In genomic region chr5:181173420-181174342, GRCh38 we compare ENCODE assay signal across 8 cellular contexts. TPM values are rescaled to one million over a fixed set of nuclear protein-coding genes. Genes with fewer than 3 reads are reported as not detected.
DNase-seq lines count a peak whose midpoint lies in the region; ATAC-seq and TF ChIP-seq lines count a peak whose summit lies in the region.

No MANE protein-coding gene starts in this region.

- peak overlapping the region; percentile 73 for H2AFZ ChIP-seq in SK-N-SH (ENCODE audit: low read depth)

- DNase-seq in GM12864 (ENCODE audit: low read depth) (no peak), SK-N-SH (peak; percentile 59), psoas muscle (peak in 1 of 2 donors; percentile 37), hippocampal formation (lab: John Stamatoyannopoulos, UW) (no peak)

- H3K27ac Mint-ChIP-seq in dendritic cell treated with granulocyte-macrophage colony-stimulating factor and Interleukin-4, amounts not matched to agents 40 ng/mL and 50 ng/mL, for 4 days: peak overlapping the region; percentile 3

- intact Hi-C loops in dendritic cell treated with granulocyte-macrophage colony-stimulating factor and Interleukin-4, amounts not matched to agents 40 ng/mL and 50 ng/mL, for 4 days (cut with micrococcal nuclease): loop anchor here (5.0 kb wide), 1 partner anchor 34 kb away; the partner anchor contains the start of gene TRIM7
- intact Hi-C loops in psoas muscle (cut with DNase I): no loop called here

- no peaks in the 10 kb centered on the region for H3K9me2 ChIP-seq in SK-N-SH

- no peaks in the 10 kb centered on the region for H3K79me2 ChIP-seq in SK-N-SH (ENCODE audit: insufficient read depth)

- H3K27ac ChIP-seq in SK-N-SH (ENCODE audit: low read depth in 2 of 2, low read length in 1 of 2): no peak overlapping the region
- no peak overlapping the region for H3K27ac ChIP-seq in psoas muscle

- peaks cover 82% of the 10 kb centered on the region for H3K27me3 Mint-ChIP-seq in dendritic cell treated with granulocyte-macrophage colony-stimulating factor and Interleukin-4, amounts not matched to agents 40 ng/mL and 50 ng/mL, for 4 days

- H3K9ac ChIP-seq in SK-N-SH: no peak overlapping the region

- H3F3A ChIP-seq in SK-N-SH (replicated peaks; ENCODE audit: insufficient read depth): no peaks in the 10 kb centered on the region

- H3K9me3 Mint-ChIP-seq in dendritic cell treated with granulocyte-macrophage colony-stimulating factor and Interleukin-4, amounts not matched to agents 40 ng/mL and 50 ng/mL, for 4 days: no peaks in the 10 kb centered on the region

- peak overlapping the region; percentile 65 for H3K4me3 Mint-ChIP-seq in dendritic cell treated with granulocyte-macrophage colony-stimulating factor and Interleukin-4, amounts not matched to agents 40 ng/mL and 50 ng/mL, for 4 days

- POLR2A ChIA-PET in SK-N-SH (lab: Yijun Ruan, JAX): interaction anchor here (1.0 to 1.8 kb wide), 3 partner anchors 11 to 50 kb away, joined by 3 to 4 read pairs (median 3); partner anchors contain the start of gene TRIM41

- no peak for TF ChIP-seq EP300 in SK-N-SH (IDR thresholded peaks at IDR 0.05; ENCODE audit: borderline replicate concordance in 1 of 2, low read depth in 1 of 2, low read length in 1 of 2)

- H3K4me3 ChIP-seq in GM12864 (ENCODE audit: low read depth, low read length) (peak overlapping the region; percentile 51), SK-N-SH (ENCODE audit: low read depth in 2 of 2, low read length in 1 of 2) (peak overlapping the region; percentile 39 to 44), psoas muscle (peak overlapping the region; percentile 5)

- peak overlapping the region; percentile 44 for H3K4me2 ChIP-seq in SK-N-SH

- H4K20me1 ChIP-seq in SK-N-SH (ENCODE audit: insufficient read depth): no peaks in the 10 kb centered on the region

- peaks cover 31% of the 10 kb centered on the region for H3K4me1 Mint-ChIP-seq in dendritic cell treated with granulocyte-macrophage colony-stimulating factor and Interleukin-4, amounts not matched to agents 40 ng/mL and 50 ng/mL, for 4 days (ENCODE audit: low read depth)

- TF ChIP-seq CTCF in GM12864 (IDR thresholded peaks at IDR 0.05; ENCODE audit: low read depth, low read length, missing control alignments): no peak
- TF ChIP-seq CTCF in SK-N-SH (IDR thresholded peaks at IDR 0.05): no peak
- no peak for TF ChIP-seq CTCF in psoas muscle (IDR thresholded peaks at IDR 0.05)

- WGBS in SK-N-SH (ENCODE audit: low lambda C conversion rate): 7% methylated on average over 49 of the region's 50 CpGs
- 3 to 8% (median 5%) methylated on average over 50 of the region's 50 CpGs for WGBS in psoas muscle, 3 donors

- no peak for TF ChIP-seq RAD21 in SK-N-SH (IDR thresholded peaks at IDR 0.05; ENCODE audit: low read length)

- H3K9me3 ChIP-seq in SK-N-SH: no peaks in the 10 kb centered on the region
- no peaks in the 10 kb centered on the region for H3K9me3 ChIP-seq in psoas muscle

- ATAC-seq in HG02678 (IDR thresholded peaks at IDR 0.05; ENCODE audit: unreplicated experiment) (peak; percentile 58), psoas muscle (peak in 3 of 4 donors; percentile 33 to 48 (median 47)), HG03097 (IDR thresholded peaks at IDR 0.05; ENCODE audit: low FRiP score, unreplicated experiment) (no peak), GM19324 (IDR thresholded peaks at IDR 0.05; ENCODE audit: low FRiP score, unreplicated experiment) (no peak)

- H3K27me3 ChIP-seq in SK-N-SH (ENCODE audit: insufficient read depth) (no peaks in the 10 kb centered on the region), psoas muscle (ENCODE audit: insufficient read depth in 3 of 3, low read length in 2 of 3) (peaks cover 0 to 81% (median 30%) of the 10 kb centered on the region in 3 donors)

- CTCF ChIA-PET in SK-N-SH (lab: Yijun Ruan, JAX): interaction anchor here (0.9 to 3.3 kb wide), 10 partner anchors 9 to 389 kb away, joined by 3 to 25 read pairs (median 5); no protein-coding TSS in a partner anchor

- no peaks in the 10 kb centered on the region; a peak in 1 of 4 replicates for H3K4me1 ChIP-seq in SK-N-SH (ENCODE audit: control insufficient read depth in 1 of 2, insufficient read depth in 2 of 2, low read depth in 1 of 2, low read length in 1 of 2)
- H3K4me1 ChIP-seq in psoas muscle: no peaks in the 10 kb centered on the region

- H3K36me3 ChIP-seq in SK-N-SH (replicated peaks in 1 of 2; ENCODE audit: control insufficient read depth in 1 of 2, insufficient read depth in 2 of 2, low read length in 1 of 2) (no peaks in the 10 kb centered on the region), psoas muscle (ENCODE audit: insufficient read depth in 1 of 2, low read depth in 1 of 2) (no peaks in the 10 kb centered on the region)

- H3K36me3 Mint-ChIP-seq in dendritic cell treated with granulocyte-macrophage colony-stimulating factor and Interleukin-4, amounts not matched to agents 40 ng/mL and 50 ng/mL, for 4 days (ENCODE audit: low read depth): no peaks in the 10 kb centered on the region

TF ChIP-seq in SK-N-SH, 30 proteins besides CTCF, POLR2A, EP300 and RAD21:
- TF ChIP-seq ZBTB33 (IDR thresholded peaks at IDR 0.05; ENCODE audit: borderline replicate concordance, low read depth): 0 out of 2 replicates have a peak, but pooled peaks have one; percentile 1
- TF ChIP-seq TEAD4 (IDR thresholded peaks at IDR 0.05; ENCODE audit: borderline replicate concordance, insufficient read depth): peak; percentile 61; the same call in 1 of the 2 replicates
- no peak for TF ChIP-seq MEF2A (IDR thresholded peaks at IDR 0.05; ENCODE audit: borderline replicate concordance, low read depth)
- no peak for TF ChIP-seq GATA2 (CRISPR knock-in tag; IDR thresholded peaks at IDR 0.05)
- TF ChIP-seq FOSL2 (IDR thresholded peaks at IDR 0.05; ENCODE audit: borderline replicate concordance, low read depth): peak; percentile 14; the same call in 1 of the 2 replicates
- peak; percentile 29; the same call in 1 of the 2 replicates for TF ChIP-seq TCF12 (IDR thresholded peaks at IDR 0.05)

RNA-seq across cellular contexts. Expression of gene OR2V2, which starts 26.3 kb away (rescaled TPM):
- not detected in 2 replicates for polyA plus RNA-seq in SK-N-SH (2012; rRNA removed)
- polyA plus RNA-seq in SK-N-SH (2012; cell fraction: cytosol; rRNA removed): not detected in 2 replicates
- polyA plus RNA-seq in SK-N-SH (2012; cell fraction: nucleus; rRNA removed): not detected in 2 replicates
- not detected for total RNA-seq in psoas muscle
- not detected for polyA plus RNA-seq in psoas muscle

RNA-seq across cellular contexts. Expression of gene TRIM7, which starts 31.3 kb away (rescaled TPM):
- 2.0 and 3.5 TPM in 2 replicates for polyA plus RNA-seq in SK-N-SH (2012; rRNA removed)
- 2.8 and 2.9 TPM in 2 replicates for polyA plus RNA-seq in SK-N-SH (2012; cell fraction: cytosol; rRNA removed)
- 2.4 and 3.9 TPM in 2 replicates for polyA plus RNA-seq in SK-N-SH (2012; cell fraction: nucleus; rRNA removed)
- 10 to 100 TPM; 18.5 to 42.6 (median 32.4) TPM for total RNA-seq in psoas muscle
- 10 to 100 TPM; 10.4 to 37.7 (median 21.2) TPM for polyA plus RNA-seq in psoas muscle

RNA-seq across cellular contexts. Expression of gene OR2V1, which starts 42.7 kb away (rescaled TPM):
- polyA plus RNA-seq in SK-N-SH (2012; rRNA removed) (not detected in 2 replicates), psoas muscle (not detected)
- polyA plus RNA-seq in SK-N-SH (2012; cell fraction: cytosol; rRNA removed): not detected in 2 replicates
- not detected in 2 replicates for polyA plus RNA-seq in SK-N-SH (2012; cell fraction: nucleus; rRNA removed)
- not detected for total RNA-seq in psoas muscle

RNA-seq across cellular contexts. Expression of gene TRIM41, which starts 49.4 kb away (rescaled TPM):
- polyA plus RNA-seq in SK-N-SH (2012; rRNA removed) (35.3 and 35.9 TPM in 2 replicates), psoas muscle (10 to 100 TPM; 12.5 to 44.0 (median 17.4) TPM)
- 17.4 and 20.2 TPM in 2 replicates for polyA plus RNA-seq in SK-N-SH (2012; cell fraction: cytosol; rRNA removed)
- polyA plus RNA-seq in SK-N-SH (2012; cell fraction: nucleus; rRNA removed): 123 and 125 TPM in 2 replicates
- 10 to 100 TPM; 26.6 to 33.6 (median 31.5) TPM for total RNA-seq in psoas muscle

Comparison
In these comparisons a context has a peak if more than half of its experiments do, and no peak if none do; other contexts are left out.
1. ATAC-seq: peak in HG02678 (single experiment) and psoas muscle (3 of 4); none in HG03097 (single experiment) and GM19324 (single experiment).
2. Peak in every context shown above with its lines, with median percentiles within 50 percentile points of each other: H3K4me3 ChIP-seq.